ENCODE assay signal across 1 cellular context in genomic region chr4:132934901-132935300, GRCh38.
TF ChIP-seq lines count a peak whose summit lies in the region.

No MANE protein-coding gene starts in this region.

TF ChIP-seq in GM23338, 12 proteins besides CTCF, POLR2A, EP300 and RAD21 (continued from another document):
- no peak for TF ChIP-seq ZNF462 (CRISPR knock-in tag; IDR thresholded peaks at IDR 0.05)
- no peak for TF ChIP-seq JUNB (IDR thresholded peaks at IDR 0.05; ENCODE audit: unreplicated experiment)
- TF ChIP-seq ZNF114 (CRISPR knock-in tag; IDR thresholded peaks at IDR 0.05), result no peak
- TF ChIP-seq EZH2phosphoT487 (IDR thresholded peaks at IDR 0.05; ENCODE audit: unreplicated experiment), result no peak
- no peak for TF ChIP-seq REST (IDR thresholded peaks at IDR 0.05; ENCODE audit: unreplicated experiment)
- TF ChIP-seq ETS1 (IDR thresholded peaks at IDR 0.05), result no peak
- TF ChIP-seq EZH2 (IDR thresholded peaks at IDR 0.05; ENCODE audit: low read depth, unreplicated experiment), result no peak
- TF ChIP-seq ZNF331 (CRISPR knock-in tag; IDR thresholded peaks at IDR 0.05; ENCODE audit: low read depth), result no peak
- no peak for TF ChIP-seq CREB1 (CRISPR knock-in tag; IDR thresholded peaks at IDR 0.05; ENCODE audit: low read depth)
- no peak for TF ChIP-seq STAT1 (IDR thresholded peaks at IDR 0.05; ENCODE audit: unreplicated experiment)
- TF ChIP-seq NANOG (IDR thresholded peaks at IDR 0.05; ENCODE audit: borderline replicate concordance), result no peak
